ENCODE assay signal across 9 cellular contexts in genomic region chr12:52082026-52082667, GRCh38. TPM values are rescaled to one million over a fixed set of nuclear protein-coding genes. Genes with fewer than 3 reads are reported as not detected.
DNase-seq lines count a peak whose midpoint lies in the region; TF ChIP-seq lines count a peak whose summit lies in the region.
"Had no signal": no experiment of that assay in that cellular context is flagged by ENCODE, and none has a peak within 500 bp of the region (broad histone marks: within the 10 kb centered on the region; RNA-seq: fewer than 3 reads in every experiment).

No MANE protein-coding gene starts in this region.

- TF ChIP-seq EP300 in tibial nerve (IDR thresholded peaks at IDR 0.05): peak in 1 of 2 donors; percentile 73
- no peak for TF ChIP-seq EP300 in SK-N-SH (IDR thresholded peaks at IDR 0.05; ENCODE audit: borderline replicate concordance in 1 of 2, low read depth in 1 of 2, low read length in 1 of 2)

- CTCF ChIA-PET in SK-N-SH (lab: Yijun Ruan, JAX): interaction anchor here (0.7 to 24.8 kb wide), 19 partner anchors 8 to 899 kb away, joined by 3 to 949 read pairs (median 4); partner anchors contain the start of genes ATG101 and TAMALIN

- peak overlapping the region; percentile 58 for H3K27ac ChIP-seq in KOPT-K1 (ENCODE audit: low read depth, low read length, poor library complexity, severe bottlenecking)
- H3K27ac ChIP-seq in esophagus (ENCODE audit: low read depth in 2 of 2, low read length in 1 of 2): peak overlapping the region; percentile 54 to 65
- H3K27ac ChIP-seq in mesodermal cell (ENCODE audit: low read depth, low read length, severe bottlenecking): peak overlapping the region; percentile 62
- H3K27ac ChIP-seq in tibial nerve: peak overlapping the region; percentile 80 to 93 (median 86)
- no peak overlapping the region; a peak in 1 of 4 replicates for H3K27ac ChIP-seq in SK-N-SH (ENCODE audit: low read depth in 2 of 2, low read length in 1 of 2)

- H3F3A ChIP-seq in SK-N-SH (replicated peaks; ENCODE audit: insufficient read depth): no peaks in the 10 kb centered on the region

- H2AFZ ChIP-seq in SK-N-SH (ENCODE audit: low read depth): no peak overlapping the region

- H3K4me3 ChIP-seq in esophagus (ENCODE audit: low read depth in 1 of 2, low read length in 2 of 2): no peak overlapping the region
- H3K4me3 ChIP-seq in mesodermal cell (ENCODE audit: extremely low read depth, insufficient read depth, low read length, poor library complexity, severe bottlenecking): no peak overlapping the region
- H3K4me3 ChIP-seq in tibial nerve: peak overlapping the region in 3 of 4 donors; percentile 1 to 37 (median 27)
- H3K4me3 ChIP-seq in SK-N-SH (ENCODE audit: low read depth in 2 of 2, low read length in 1 of 2): no peak overlapping the region

- H3K9ac ChIP-seq in SK-N-SH: no peak overlapping the region

- no peak overlapping the region for H3K4me2 ChIP-seq in SK-N-SH

- peaks cover 0 to 2% of the 10 kb centered on the region in 2 donors for H3K4me1 ChIP-seq in esophagus (ENCODE audit: control insufficient read depth in 2 of 2, insufficient read depth in 2 of 2, low read length in 1 of 2)
- peaks cover 19% of the 10 kb centered on the region for H3K4me1 ChIP-seq in mesodermal cell (ENCODE audit: control insufficient read depth, insufficient read depth, low read length, poor library complexity, severe bottlenecking)
- H3K4me1 ChIP-seq in tibial nerve: peaks cover 0 to 52% (median 32%) of the 10 kb centered on the region in 4 donors
- peaks cover 0 to 28% of the 10 kb centered on the region in 2 experiments; a peak in 1 of 4 replicates for H3K4me1 ChIP-seq in SK-N-SH (ENCODE audit: control insufficient read depth in 1 of 2, insufficient read depth in 2 of 2, low read depth in 1 of 2, low read length in 1 of 2)

- H3K36me3 ChIP-seq in KOPT-K1 (ENCODE audit: insufficient read depth, low read length): peaks cover 23% of the 10 kb centered on the region
- H3K36me3 ChIP-seq in esophagus (ENCODE audit: control insufficient read depth in 2 of 2, insufficient read depth in 2 of 2, low read length in 1 of 2): peaks cover 0 to 18% of the 10 kb centered on the region in 2 donors
- peaks cover 15% of the 10 kb centered on the region for H3K36me3 ChIP-seq in mesodermal cell (ENCODE audit: control insufficient read depth, insufficient read depth, low read length)
- H3K36me3 ChIP-seq in tibial nerve: peaks cover 0 to 32% (median under 1%) of the 10 kb centered on the region in 3 donors
- H3K36me3 ChIP-seq in SK-N-SH (replicated peaks in 1 of 2; ENCODE audit: control insufficient read depth in 1 of 2, insufficient read depth in 2 of 2, low read length in 1 of 2): peaks cover 0 to 16% of the 10 kb centered on the region in 2 experiments

- WGBS in esophagus, 2 donors: 51 to 53% methylated on average over 13 of the region's 13 CpGs
- WGBS in mesodermal cell (ENCODE audit: insufficient coverage in 2 of 2), 2 experiments: 63 to 64% methylated on average over 7 to 8 of the region's 13 CpGs
- WGBS in tibial nerve, 2 donors: 23 to 28% methylated on average over 12 to 13 of the region's 13 CpGs
- WGBS in SK-N-SH (ENCODE audit: low lambda C conversion rate): 79% methylated on average over 13 of the region's 13 CpGs

- DNase-seq in tibial nerve (ENCODE audit: low spot score in 2 of 2) (peak in 1 of 2 donors; percentile 28), NCI-H1105 treated with DMSO at 0.1 percent for 48 hours (lab: John Stamatoyannopoulos, UW) (no peak), HK-2 (ENCODE audit: unreplicated experiment) (no peak), SK-N-SH (no peak)
- DNase-seq: activated CD4-positive, alpha-beta T cell treated with anti-CD3 and anti-CD28 coated beads for 1 hour; OCI-M1 had no signal

- H3K27me3 ChIP-seq in esophagus (ENCODE audit: control insufficient read depth in 1 of 2, insufficient read depth in 2 of 2, low read length in 2 of 2): no peaks in the 10 kb centered on the region
- no peaks in the 10 kb centered on the region for H3K27me3 ChIP-seq in tibial nerve
- H3K27me3 ChIP-seq in SK-N-SH (ENCODE audit: insufficient read depth): no peaks in the 10 kb centered on the region

- peaks cover 16% of the 10 kb centered on the region for H4K20me1 ChIP-seq in SK-N-SH (ENCODE audit: insufficient read depth)

- TF ChIP-seq CTCF in tibial nerve (IDR thresholded peaks at IDR 0.05) (no peak), SK-N-SH (IDR thresholded peaks at IDR 0.05) (no peak)

- H3K79me2 ChIP-seq in SK-N-SH (ENCODE audit: insufficient read depth): peaks cover 8% of the 10 kb centered on the region; the same call in 1 of the 2 replicates

- H3K9me3 ChIP-seq in KOPT-K1 (ENCODE audit: insufficient read depth, low read length, poor library complexity, severe bottlenecking) (no peaks in the 10 kb centered on the region), esophagus (ENCODE audit: control insufficient read depth in 2 of 2, insufficient read depth in 1 of 2, low read depth in 1 of 2, low read length in 1 of 2) (no peaks in the 10 kb centered on the region), mesodermal cell (ENCODE audit: control insufficient read depth, low read length) (no peaks in the 10 kb centered on the region), tibial nerve (no peaks in the 10 kb centered on the region), SK-N-SH (no peaks in the 10 kb centered on the region)

- no peaks in the 10 kb centered on the region for H3K9me2 ChIP-seq in SK-N-SH

- no peak for TF ChIP-seq RAD21 in SK-N-SH (IDR thresholded peaks at IDR 0.05; ENCODE audit: low read length)

- peak in 1 of 2 donors; percentile 32 for TF ChIP-seq POLR2A in tibial nerve (IDR thresholded peaks at IDR 0.05)

- POLR2A ChIA-PET in SK-N-SH (lab: Yijun Ruan, JAX): interaction anchor here (1.3 to 2.3 kb wide), 3 partner anchors 11 to 57 kb away, joined by 5 to 7 read pairs (median 5); partner anchors contain the start of gene ATG101

TF ChIP-seq in SK-N-SH, 30 proteins besides CTCF, POLR2A, EP300 and RAD21 (continues in another document):
- TF ChIP-seq ELF1 (IDR thresholded peaks at IDR 0.05): no peak
- TF ChIP-seq IRF3 (IDR thresholded peaks at IDR 0.05; ENCODE audit: low read depth, low read length): no peak
- no peak for TF ChIP-seq POLR2AphosphoS5 (IDR thresholded peaks at IDR 0.05; ENCODE audit: low read depth, low read length)
- TF ChIP-seq TAF1 (IDR thresholded peaks at IDR 0.05; ENCODE audit: borderline replicate concordance, low read depth, low read length): no peak
- no peak for TF ChIP-seq MEF2A (IDR thresholded peaks at IDR 0.05; ENCODE audit: borderline replicate concordance, low read depth)
- no peak for TF ChIP-seq SIN3A (IDR thresholded peaks at IDR 0.05; ENCODE audit: borderline replicate concordance, low read depth, low read length)
- TF ChIP-seq USF1 (IDR thresholded peaks at IDR 0.05; ENCODE audit: borderline replicate concordance, low read depth): no peak
- TF ChIP-seq, protein P1, sequence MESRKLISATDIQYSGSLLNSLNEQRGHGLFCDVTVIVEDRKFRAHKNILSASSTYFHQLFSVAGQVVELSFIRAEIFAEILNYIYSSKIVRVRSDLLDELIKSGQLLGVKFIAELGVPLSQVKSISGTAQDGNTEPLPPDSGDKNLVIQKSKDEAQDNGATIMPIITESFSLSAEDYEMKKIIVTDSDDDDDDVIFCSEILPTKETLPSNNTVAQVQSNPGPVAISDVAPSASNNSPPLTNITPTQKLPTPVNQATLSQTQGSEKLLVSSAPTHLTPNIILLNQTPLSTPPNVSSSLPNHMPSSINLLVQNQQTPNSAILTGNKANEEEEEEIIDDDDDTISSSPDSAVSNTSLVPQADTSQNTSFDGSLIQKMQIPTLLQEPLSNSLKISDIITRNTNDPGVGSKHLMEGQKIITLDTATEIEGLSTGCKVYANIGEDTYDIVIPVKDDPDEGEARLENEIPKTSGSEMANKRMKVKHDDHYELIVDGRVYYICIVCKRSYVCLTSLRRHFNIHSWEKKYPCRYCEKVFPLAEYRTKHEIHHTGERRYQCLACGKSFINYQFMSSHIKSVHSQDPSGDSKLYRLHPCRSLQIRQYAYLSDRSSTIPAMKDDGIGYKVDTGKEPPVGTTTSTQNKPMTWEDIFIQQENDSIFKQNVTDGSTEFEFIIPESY (IDR thresholded peaks at IDR 0.05; ENCODE audit: borderline replicate concordance, low read depth): no peak

RNA-seq across cellular contexts. Expression of gene SMIM41, which starts 2.6 kb away (rescaled TPM):
- polyA plus RNA-seq in esophagus (under 1 TPM; 0.18 to 0.22 TPM), SK-N-SH (2012; rRNA removed) (not detected in 2 replicates)
- polyA plus RNA-seq in mesodermal cell (2013, experiment 1 of 2): not detected
- polyA plus RNA-seq in mesodermal cell (2013, experiment 2 of 2): not detected
- 10 to 100 TPM; 16.5 to 78.7 (median 39.3) TPM for total RNA-seq in tibial nerve
- polyA plus RNA-seq in SK-N-SH (2012; cell fraction: cytosol; rRNA removed): 0.04 TPM in 1 of 2 replicates, not detected in the other
- polyA plus RNA-seq in SK-N-SH (2012; cell fraction: nucleus; rRNA removed): 0.06 TPM in 1 of 2 replicates, not detected in the other

RNA-seq across cellular contexts. Expression of gene ATG101, which starts 12.4 kb away (rescaled TPM):
- polyA plus RNA-seq in esophagus (10 to 100 TPM; 16.3 to 43.0 TPM), SK-N-SH (2012; rRNA removed) (160 and 170 TPM in 2 replicates)
- polyA plus RNA-seq in mesodermal cell (2013, experiment 1 of 2): 27.0 TPM
- polyA plus RNA-seq in mesodermal cell (2013, experiment 2 of 2): 19.6 TPM
- 10 to 100 TPM; 32.6 to 49.6 (median 37.5) TPM for total RNA-seq in tibial nerve
- polyA plus RNA-seq in SK-N-SH (2012; cell fraction: cytosol; rRNA removed): 109 and 133 TPM in 2 replicates
- polyA plus RNA-seq in SK-N-SH (2012; cell fraction: nucleus; rRNA removed): 170 and 184 TPM in 2 replicates

RNA-seq across cellular contexts. Expression of gene NR4A1, which starts 30.9 kb away (rescaled TPM):
- polyA plus RNA-seq in esophagus: 10 to 100 TPM in 1 of 2 donors, 1 to 10 TPM in 1; 6.3 to 10.6 TPM
- 22.2 TPM for polyA plus RNA-seq in mesodermal cell (2013, experiment 1 of 2)
- polyA plus RNA-seq in mesodermal cell (2013, experiment 2 of 2): 21.0 TPM
- 1,000 to 10,000 TPM in 1 of 4 donors, 100 to 1,000 TPM in 3; 390 to 1,252 (median 718) TPM for total RNA-seq in tibial nerve
- 75.2 and 120 TPM in 2 replicates for polyA plus RNA-seq in SK-N-SH (2012; rRNA removed)
- polyA plus RNA-seq in SK-N-SH (2012; cell fraction: cytosol; rRNA removed): 17.7 and 20.0 TPM in 2 replicates
- polyA plus RNA-seq in SK-N-SH (2012; cell fraction: nucleus; rRNA removed): 429 and 610 TPM in 2 replicates

Comparison
In these comparisons a context has a peak if more than half of its experiments do, and no peak if none do; other contexts are left out.
1. H3K27ac ChIP-seq: peak in KOPT-K1 (single experiment), esophagus (2 of 2), mesodermal cell (single experiment) and tibial nerve (4 of 4); none in SK-N-SH (0 of 2).
2. H3K4me3 ChIP-seq: peak in tibial nerve (3 of 4); none in esophagus (0 of 2), mesodermal cell (single experiment) and SK-N-SH (0 of 2).